Comparison of ENCODE assay signal across 13 cellular contexts in the genomic region with DNA sequence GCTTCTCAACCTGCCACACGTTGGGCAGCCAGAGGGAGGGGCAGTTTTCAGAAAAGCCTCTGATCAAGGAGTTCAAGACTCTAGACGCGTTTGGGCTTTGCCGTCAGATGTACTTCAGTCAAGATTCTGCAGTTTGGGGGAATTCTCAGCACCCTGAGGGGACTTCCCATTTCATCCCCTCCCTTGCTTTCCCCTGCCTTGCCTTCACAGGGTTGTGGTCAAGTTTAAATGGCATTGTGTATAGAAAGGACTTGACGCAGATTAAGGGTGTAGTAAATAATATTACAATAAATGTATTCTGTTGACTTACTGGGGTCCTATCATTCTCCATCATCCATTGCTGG.
DNase-seq lines count a peak whose midpoint lies in the region; ATAC-seq and TF ChIP-seq lines count a peak whose summit lies in the region.
"Had no signal": no experiment of that assay in that cellular context is flagged by ENCODE, and none has a peak within 500 bp of the region (broad histone marks: within the 10 kb centered on the region; RNA-seq: fewer than 3 reads in every experiment).

No MANE protein-coding gene starts in this region.

- no peaks in the 10 kb centered on the region for H3K36me3 ChIP-seq in SK-N-SH (replicated peaks in 1 of 2; ENCODE audit: control insufficient read depth in 1 of 2, insufficient read depth in 2 of 2, low read length in 1 of 2)
- no peaks in the 10 kb centered on the region for H3K36me3 ChIP-seq in neural progenitor cell
- H3K36me3 ChIP-seq: brain microvascular endothelial cell, spleen had no signal

- H3K4me2 ChIP-seq in SK-N-SH (no peak overlapping the region), neural progenitor cell (peak overlapping the region; percentile 29)

- H4K20me1 ChIP-seq in SK-N-SH (ENCODE audit: insufficient read depth), result no peaks in the 10 kb centered on the region
- no peaks in the 10 kb centered on the region for H4K20me1 ChIP-seq in neural progenitor cell (ENCODE audit: low read depth)

- peaks cover 27% of the 10 kb centered on the region for H3K9me3 Mint-ChIP-seq in neural progenitor cell

- TF ChIP-seq RAD21 in SK-N-SH (IDR thresholded peaks at IDR 0.05; ENCODE audit: low read length), result no peak

- H2AFZ ChIP-seq in SK-N-SH (ENCODE audit: low read depth) (peak overlapping the region; percentile 53; the same call in 1 of the 2 replicates), neural progenitor cell (replicated peaks) (no peak overlapping the region)

- H3K9ac ChIP-seq in SK-N-SH, result no peak overlapping the region
- no peak overlapping the region for H3K9ac ChIP-seq in neural progenitor cell

- peak overlapping the region; percentile 83 for H3K27ac Mint-ChIP-seq in neural progenitor cell
- H3K27ac Mint-ChIP-seq: activated T-cell treated with anti-CD3 and anti-CD28 coated beads, Interleukin-2, amount 50 U/mL, for 72 hours had no signal

- H3F3A ChIP-seq in SK-N-SH (replicated peaks; ENCODE audit: insufficient read depth) (no peaks in the 10 kb centered on the region), neural progenitor cell (ENCODE audit: low read depth) (peaks cover 16% of the 10 kb centered on the region)

- H3K4me3 Mint-ChIP-seq in neural progenitor cell, result peak overlapping the region; percentile 37
- H3K4me3 Mint-ChIP-seq: activated T-cell treated with anti-CD3 and anti-CD28 coated beads, Interleukin-2, amount 50 U/mL, for 72 hours; H9 had no signal

- H3K27me3 Mint-ChIP-seq in neural progenitor cell (ENCODE audit: insufficient read depth, low read depth), result no peaks in the 10 kb centered on the region

- POLR2A ChIA-PET in SK-N-SH (lab: Yijun Ruan, JAX), result interaction anchor here (0.9 to 2.0 kb wide), 4 partner anchors 9 to 234 kb away, joined by 3 to 17 read pairs (median 6); a partner anchor contains a TSS

- H3K4me1 ChIP-seq in SK-N-SH (ENCODE audit: control insufficient read depth in 1 of 2, insufficient read depth in 2 of 2, low read depth in 1 of 2, low read length in 1 of 2) (peaks cover 0 to 21% of the 10 kb centered on the region in 2 experiments; a peak in 2 of 4 replicates), neural progenitor cell (peaks cover 15% of the 10 kb centered on the region)

- DNase-seq in SK-N-SH, result no peak
- no peak for DNase-seq in neural progenitor cell (ENCODE audit: low spot score)
- no peak for DNase-seq in germinal center (ENCODE audit: low spot score)
- no peak for DNase-seq in NCI-H2107 treated with DMSO at 0.1 percent for 48 hours (lab: John Stamatoyannopoulos, UW; ENCODE audit: unreplicated experiment)
- no peak for DNase-seq in cerebellar nuclear complex (lab: John Stamatoyannopoulos, UW)
- no peak for DNase-seq in NCI-H510A treated with DMSO at 0.1 percent for 48 hours (lab: John Stamatoyannopoulos, UW)
- DNase-seq: activated T-cell treated with anti-CD3 and anti-CD28 coated beads, Interleukin-2, amount 50 U/mL, for 72 hours; H9; spleen had no signal

- TF ChIP-seq CTCF in SK-N-SH (IDR thresholded peaks at IDR 0.05) (no peak), neural progenitor cell (IDR thresholded peaks at IDR 0.05) (no peak)

- TF ChIP-seq EP300 in SK-N-SH (IDR thresholded peaks at IDR 0.05; ENCODE audit: borderline replicate concordance in 1 of 2, low read depth in 1 of 2, low read length in 1 of 2), result no peak

- WGBS in SK-N-SH (ENCODE audit: low lambda C conversion rate), result 61% methylated on average over 5 of the region's 5 CpGs

- H3K27ac ChIP-seq in SK-N-SH (ENCODE audit: low read depth in 2 of 2, low read length in 1 of 2) (peak overlapping the region in 1 of 2 experiments; percentile 99; a peak in 2 of 4 replicates), neural progenitor cell (no peak overlapping the region)
- H3K27ac ChIP-seq: brain microvascular endothelial cell, RWPE1, spleen had no signal

- H3K4me1 Mint-ChIP-seq in neural progenitor cell, result peaks cover 24% of the 10 kb centered on the region

- peaks cover 6% of the 10 kb centered on the region for H3K36me3 Mint-ChIP-seq in neural progenitor cell

- CTCF ChIA-PET in SK-N-SH (lab: Yijun Ruan, JAX), result interaction anchor here (0.9 to 2.7 kb wide), 8 partner anchors 14 to 262 kb away, joined by 3 to 19 read pairs (median 4); a partner anchor contains a TSS

- H3K79me2 ChIP-seq in SK-N-SH (ENCODE audit: insufficient read depth) (no peaks in the 10 kb centered on the region), neural progenitor cell (ENCODE audit: low read depth) (no peaks in the 10 kb centered on the region)

- ATAC-seq in GM18520 (IDR thresholded peaks at IDR 0.05; ENCODE audit: unreplicated experiment) (peak; percentile 37), GM21529 (IDR thresholded peaks at IDR 0.05; ENCODE audit: unreplicated experiment) (peak; percentile 81)
- ATAC-seq: activated T-cell treated with anti-CD3 and anti-CD28 coated beads, Interleukin-2, amount 50 U/mL, for 72 hours had no signal

- H3K4me3 ChIP-seq in SK-N-SH (ENCODE audit: low read depth in 2 of 2, low read length in 1 of 2), result no peak overlapping the region
- no peak overlapping the region for H3K4me3 ChIP-seq in neural progenitor cell
- H3K4me3 ChIP-seq: spleen had no signal

- no peaks in the 10 kb centered on the region; the same call in 1 of the 2 replicates for H3K9me3 ChIP-seq in SK-N-SH
- no peaks in the 10 kb centered on the region for H3K9me3 ChIP-seq in neural progenitor cell (ENCODE audit: low read depth)

- H3K27me3 ChIP-seq in SK-N-SH (ENCODE audit: insufficient read depth), result no peaks in the 10 kb centered on the region
- H3K27me3 ChIP-seq in neural progenitor cell, result no peaks in the 10 kb centered on the region
- H3K27me3 ChIP-seq: brain microvascular endothelial cell had no signal

- no peaks in the 10 kb centered on the region for H3K9me2 ChIP-seq in SK-N-SH

TF ChIP-seq in SK-N-SH, 30 proteins besides CTCF, POLR2A, EP300 and RAD21:
- TF ChIP-seq RXRA (IDR thresholded peaks at IDR 0.05; ENCODE audit: borderline replicate concordance, low read depth), result no peak
- TF ChIP-seq MXI1 (IDR thresholded peaks at IDR 0.05; ENCODE audit: low read depth, low read length), result 0 out of 2 replicates have a peak, but pooled peaks have one; percentile 42
